Comparison of ENCODE assay signal across 24 cellular contexts in genomic region chr5:95739857-95740256, GRCh38. TPM values are rescaled to one million over a fixed set of nuclear protein-coding genes. Genes with fewer than 3 reads are reported as not detected.
A peak's percentile ranks its signal among the peaks of the same experiment; 100 is the strongest.
DNase-seq lines count a peak whose midpoint lies in the region; TF ChIP-seq lines count a peak whose summit lies in the region.
"Had no signal": no experiment of that assay in that cellular context is flagged by ENCODE, and none has a peak within 500 bp of the region (broad histone marks: within the 10 kb centered on the region; RNA-seq: fewer than 3 reads in every experiment).

No MANE protein-coding gene starts in this region.

- no peaks in the 10 kb centered on the region for H3F3A ChIP-seq in smooth muscle cell (ENCODE audit: low read depth)

- H4K20me1 ChIP-seq in BLaER1: peaks cover 2% of the 10 kb centered on the region; the same call in 1 of the 2 replicates
- H4K20me1 ChIP-seq in smooth muscle cell (ENCODE audit: low read depth): peaks cover 18% of the 10 kb centered on the region

- peaks cover 34% of the 10 kb centered on the region for H3K4me1 ChIP-seq in BLaER1
- H3K4me1 ChIP-seq in smooth muscle cell (ENCODE audit: low read depth): no peaks in the 10 kb centered on the region

- H3K9ac ChIP-seq in BLaER1 (no peak overlapping the region), smooth muscle cell (ENCODE audit: low read depth) (no peak overlapping the region)
- H3K9ac ChIP-seq: GM23248, KMS-11, SK-N-SH had no signal

- WGBS in smooth muscle cell (ENCODE audit: low lambda C conversion rate): 96% methylated on average over 2 of the region's 2 CpGs

- TF ChIP-seq CTCF in smooth muscle cell (IDR thresholded peaks at IDR 0.05; ENCODE audit: borderline replicate concordance, insufficient read depth, poor library complexity, severe bottlenecking): no peak

- H3K36me3 ChIP-seq in BLaER1 (peaks cover 63% of the 10 kb centered on the region), smooth muscle cell (ENCODE audit: low read depth) (peaks cover 18% of the 10 kb centered on the region)

- H3K4me2 ChIP-seq in BLaER1: peak overlapping the region; percentile 47
- H3K4me2 ChIP-seq in smooth muscle cell: no peak overlapping the region
- H3K4me2 ChIP-seq: KMS-11, SK-N-SH had no signal

- H3K4me3 ChIP-seq in BLaER1 (no peak overlapping the region), smooth muscle cell (no peak overlapping the region)
- H3K4me3 ChIP-seq: GM23248 had no signal

- H3K79me2 ChIP-seq in smooth muscle cell (ENCODE audit: low read depth): peaks cover 79% of the 10 kb centered on the region

- H3K9me3 ChIP-seq in BLaER1 (peaks cover 14% of the 10 kb centered on the region), smooth muscle cell (replicated peaks; ENCODE audit: low read depth) (no peaks in the 10 kb centered on the region)
- H3K9me3 ChIP-seq: SK-N-SH had no signal

- no peaks in the 10 kb centered on the region for H3K27me3 ChIP-seq in BLaER1
- H3K27me3 ChIP-seq in smooth muscle cell (ENCODE audit: low read depth): no peaks in the 10 kb centered on the region

- DNase-seq in M059J (ENCODE audit: low read depth) (peak; percentile 36), kidney tubule cell (ENCODE audit: low spot score) (peak; percentile 75), smooth muscle cell (lab: John Stamatoyannopoulos, UW; ENCODE audit: unreplicated experiment) (no peak), DMS 273 (lab: John Stamatoyannopoulos, UW; ENCODE audit: unreplicated experiment) (no peak), NCI-H1105 treated with DMSO at 0.1 percent for 48 hours (lab: John Stamatoyannopoulos, UW) (no peak), NCI-H2029 treated with DMSO at 0.1 percent for 48 hours (lab: John Stamatoyannopoulos, UW) (no peak)
- DNase-seq: EL; GF-D8; GM23248; H9; NCI-H1105; NCI-H2081; NCI-H2171; NCI-H345; NCI-H524; NCI-H774; NK-92 treated with Interleukin-12 subunit alpha and Interleukin-12 subunit beta, amount 100 ng/mL, for 24 hours; SHP77 treated with DMSO at 0.1 percent for 48 hours; SK-N-SH had no signal

- no peak overlapping the region for H3K27ac ChIP-seq in BLaER1
- H3K27ac ChIP-seq in smooth muscle cell (ENCODE audit: low read depth): peak overlapping the region; percentile 9
- H3K27ac ChIP-seq: GM23248, KMS-11, RWPE1 had no signal

- no peak overlapping the region for H2AFZ ChIP-seq in smooth muscle cell (ENCODE audit: low read depth)
- H2AFZ ChIP-seq: GM23248 had no signal

RNA-seq across cellular contexts. Expression of gene RHOBTB3, which starts 8.7 kb away (rescaled TPM):
- 192 and 286 TPM in 2 replicates for total RNA-seq in M059J (2014; rRNA removed; shearing (Covaris generic))
- total RNA-seq in smooth muscle cell: 213 and 223 TPM in 2 replicates
- 127 and 178 TPM in 2 replicates for polyA plus RNA-seq in smooth muscle cell

RNA-seq across cellular contexts. Expression of gene SPATA9, which starts 57.1 kb away (rescaled TPM):
- total RNA-seq in M059J (2014; rRNA removed; shearing (Covaris generic)): 0.54 and 1.3 TPM in 2 replicates
- total RNA-seq in smooth muscle cell: 0.27 TPM in 1 of 2 replicates, not detected in the other
- 0.54 TPM in 1 of 2 replicates, not detected in the other for polyA plus RNA-seq in smooth muscle cell
- total RNA-seq: A673, H9 had no signal
- polyA plus RNA-seq: CD14-positive monocyte had no signal

Comparison
In these comparisons a context has a peak if more than half of its experiments do, and no peak if none do; other contexts are left out.
1. DNase-seq: peak in M059J (single experiment) and kidney tubule cell (single experiment); none in smooth muscle cell (single experiment), DMS 273 (single experiment), NCI-H1105 treated with DMSO at 0.1 percent for 48 hours (single experiment) and NCI-H2029 treated with DMSO at 0.1 percent for 48 hours (single experiment).